Comparison of ENCODE assay signal across 8 cellular contexts in genomic region chr10:75772153-75772887, GRCh38.
A peak's percentile ranks its signal among the peaks of the same experiment; 100 is the strongest.
DNase-seq lines count a peak whose midpoint lies in the region; ATAC-seq and TF ChIP-seq lines count a peak whose summit lies in the region.

No MANE protein-coding gene starts in this region.

- H3K4me1 ChIP-seq in upper lobe of left lung, result peaks cover 16 to 26% (median 22%) of the 10 kb centered on the region in 4 donors

- peak in 1 of 4 donors; percentile 10 for TF ChIP-seq EP300 in upper lobe of left lung (IDR thresholded peaks at IDR 0.05)

- peaks cover 41% of the 10 kb centered on the region for H3K27me3 Mint-ChIP-seq in type B pancreatic cell

- H3K4me3 Mint-ChIP-seq in type B pancreatic cell, result no peak overlapping the region

- peaks cover 41% of the 10 kb centered on the region for H3K4me1 Mint-ChIP-seq in type B pancreatic cell (ENCODE audit: unreplicated experiment)

- 15 to 26% methylated on average over 8 of the region's 8 CpGs for WGBS in upper lobe of left lung, 2 donors

- H3K27ac ChIP-seq in upper lobe of left lung, result peak overlapping the region; percentile 57 to 71 (median 66)

- ATAC-seq in GM19463 (IDR thresholded peaks at IDR 0.05; ENCODE audit: unreplicated experiment) (peak; percentile 62), upper lobe of left lung (ENCODE audit: low FRiP score in 2 of 2) (no peak)

- H3K36me3 ChIP-seq in upper lobe of left lung, result no peaks in the 10 kb centered on the region

- peak overlapping the region; percentile 5 to 49 (median 32) for H3K4me3 ChIP-seq in upper lobe of left lung

- H3K9me3 Mint-ChIP-seq in type B pancreatic cell, result no peaks in the 10 kb centered on the region

- no peak for TF ChIP-seq POLR2A in upper lobe of left lung (IDR thresholded peaks at IDR 0.05)

- no peak for TF ChIP-seq CTCF in upper lobe of left lung (IDR thresholded peaks at IDR 0.05)
- no peak for TF ChIP-seq CTCF in type B pancreatic cell (conservative IDR thresholded peaks at IDR 0.05)

- peaks cover 3% of the 10 kb centered on the region for H3K36me3 Mint-ChIP-seq in type B pancreatic cell

- no peaks in the 10 kb centered on the region for H3K27me3 ChIP-seq in upper lobe of left lung

- no peaks in the 10 kb centered on the region for H3K9me3 ChIP-seq in upper lobe of left lung

- peak; percentile 24 for DNase-seq in Ammon's horn (ENCODE audit: low spot score)
- peak; percentile 39 to 70 for DNase-seq in NOMO-1 (lab: John Stamatoyannopoulos, UW; ENCODE audit: unreplicated experiment in 2 of 2)
- peak; percentile 18 for DNase-seq in fibroblast of the conjunctiva (ENCODE audit: low read depth)
- DNase-seq in upper lobe of left lung, result no peak
- DNase-seq in NCI-H1694 treated with DMSO at 0.1 percent for 48 hours (lab: John Stamatoyannopoulos, UW), result no peak
- no peak for DNase-seq in retina
- DNase-seq in type B pancreatic cell (ENCODE audit: extremely low spot score, unreplicated experiment), result no peak

- H3K27ac Mint-ChIP-seq in type B pancreatic cell, result no peak overlapping the region

Comparison
In these comparisons a context has a peak if more than half of its experiments do, and no peak if none do; other contexts are left out.
1. DNase-seq: peak in Ammon's horn (single experiment), NOMO-1 (2 of 2) and fibroblast of the conjunctiva (single experiment); none in upper lobe of left lung (0 of 2), NCI-H1694 treated with DMSO at 0.1 percent for 48 hours (single experiment), retina (single experiment) and type B pancreatic cell (single experiment).